In genomic region chr14:72466325-72466724, GRCh38 we compare ENCODE assay signal across 26 cellular contexts.
DNase-seq lines count a peak whose midpoint lies in the region; ATAC-seq, FAIRE-seq and TF ChIP-seq lines count a peak whose summit lies in the region.
"Had no signal": no experiment of that assay in that cellular context is flagged by ENCODE, and none has a peak within 500 bp of the region (broad histone marks: within the 10 kb centered on the region; RNA-seq: fewer than 3 reads in every experiment).

No MANE protein-coding gene starts in this region.

- FAIRE-seq in GM12892 (lab: Jason Lieb, UNC) (peak; percentile 85), GM12878 (lab: Jason Lieb, UNC) (no peak), urothelium cell line (lab: Jason Lieb, UNC) (peak; percentile 94)
- FAIRE-seq: A549, D721Med, GM12891, GM19239 had no signal

- TF ChIP-seq RAD21 in GM12878 (IDR thresholded peaks at IDR 0.05; ENCODE audit: insufficient read depth, low read depth, low read length): no peak

- intact Hi-C loops in GM12878 (cut with micrococcal nuclease; ENCODE audit: unreplicated experiment): no loop called here

- H3K4me1 ChIP-seq in HEK293 (ENCODE audit: control insufficient read depth, insufficient read depth, low read length): no peaks in the 10 kb centered on the region
- no peaks in the 10 kb centered on the region for H3K4me1 ChIP-seq in GM12878 (ENCODE audit: control insufficient read depth, insufficient read depth, low read length)
- H3K4me1 ChIP-seq: A549, BE2C had no signal

- TF ChIP-seq POLR2A in GM12892 (IDR thresholded peaks at IDR 0.05; ENCODE audit: low read depth, low read length) (no peak), GM12878 (IDR thresholded peaks at IDR 0.05; ENCODE audit: low read depth, low read length) (no peak)

- H3K27me3 ChIP-seq in GM12878 (replicated peaks in 1 of 2; ENCODE audit: control insufficient read depth in 2 of 2, insufficient read depth in 2 of 2, low read length in 1 of 2) (no peaks in the 10 kb centered on the region), MG63 (no peaks in the 10 kb centered on the region)
- H3K27me3 ChIP-seq: BE2C; BLaER1 treated with 17β-estradiol and CSF1 and Interleukin-3, amounts not matched to agents 10 nM and 100 nM had no signal

- TF ChIP-seq CTCF in HEK293 (tag by site-specific recombination; IDR thresholded peaks at IDR 0.05) (no peak), GM12878 (IDR thresholded peaks at IDR 0.05 in 2 of 3, conservative IDR thresholded peaks at IDR 0.05 in 1 of 3; ENCODE audit: control insufficient read depth in 2 of 3, extremely low read depth in 1 of 3, insufficient read depth in 1 of 3, low read depth in 3 of 3, low read length in 3 of 3) (no peak)

- CTCF ChIA-PET in HEK293 (lab: Yijun Ruan, JAX) (interaction anchor here (0.6 kb wide), 1 partner anchor 20 kb away, joined by 3 read pairs; no protein-coding TSS in a partner anchor), GM12878 (lab: Yijun Ruan, JAX) (interaction anchor here (1.0 to 1.1 kb wide), 2 partner anchors 9 to 11 kb away, joined by 3 read pairs; no protein-coding TSS in a partner anchor)

- no peaks in the 10 kb centered on the region for H4K20me1 ChIP-seq in GM12878 (ENCODE audit: control insufficient read depth, insufficient read depth)
- H4K20me1 ChIP-seq: BLaER1 treated with 17β-estradiol and CSF1 and Interleukin-3, amounts not matched to agents 10 nM and 100 nM had no signal

- H2AFZ ChIP-seq in GM12878 (ENCODE audit: control insufficient read depth, low read depth, low read length): no peak overlapping the region
- H2AFZ ChIP-seq: GM23338 had no signal

- H3K36me3 ChIP-seq in HEK293 (ENCODE audit: control insufficient read depth in 2 of 2, insufficient read depth in 1 of 2, low read length in 2 of 2) (no peaks in the 10 kb centered on the region), GM12878 (ENCODE audit: control insufficient read depth in 2 of 2, insufficient read depth in 2 of 2, low read length in 1 of 2) (no peaks in the 10 kb centered on the region), MG63 (no peaks in the 10 kb centered on the region)
- H3K36me3 ChIP-seq: BE2C; BLaER1 treated with 17β-estradiol and CSF1 and Interleukin-3, amounts not matched to agents 10 nM and 100 nM had no signal

- H3K79me2 ChIP-seq in GM12878 (ENCODE audit: control insufficient read depth, insufficient read depth, low read length): no peaks in the 10 kb centered on the region

- no peak overlapping the region for H3K9ac ChIP-seq in GM12878 (ENCODE audit: control insufficient read depth, insufficient read depth, low read length)
- H3K9ac ChIP-seq: BLaER1 treated with 17β-estradiol and CSF1 and Interleukin-3, amounts not matched to agents 10 nM and 100 nM had no signal

- SMC1A ChIA-PET in GM12878 (lab: Charles Lee; ENCODE audit: uncharacterized antibody, unreplicated experiment): interaction anchor here (1.7 kb wide), 1 partner anchor 11 kb away, joined by 6 read pairs; no protein-coding TSS in a partner anchor

- DNase-seq in GM12892 (ENCODE audit: insufficient read length) (no peak), GM12878 (ENCODE audit: low read depth, low spot score) (no peak), urothelium cell line (ENCODE audit: low spot score) (no peak), MG63 (no peak)
- DNase-seq: 8988T; ACHN; AML-193; BE2C; CD4-positive, alpha-beta T cell; CD8-positive, alpha-beta memory T cell; DMS 273 treated with DMSO at 0.1 percent for 48 hours; DMS79; EL; GDM1; H7; HCEC 1CT; HFFc6 had no signal

- in situ Hi-C loops in GM12878 (cut with MboI): no loop called here

- H3K27ac ChIP-seq in HEK293 (ENCODE audit: extremely low read depth, low read depth, low read length): no peak overlapping the region
- no peak overlapping the region for H3K27ac ChIP-seq in GM12878 (ENCODE audit: control insufficient read depth, insufficient read depth)
- H3K27ac ChIP-seq: A549; BLaER1 treated with 17β-estradiol and CSF1 and Interleukin-3, amounts not matched to agents 10 nM and 100 nM had no signal

- RAD21 ChIA-PET in GM12878 (lab: Charles Lee; ENCODE audit: unreplicated experiment): interaction anchor here (0.6 kb wide), 1 partner anchor 1490 kb away, joined by 4 read pairs; no protein-coding TSS in a partner anchor

- H3K4me3 ChIP-seq in HEK293 (ENCODE audit: low read depth, low read length) (no peak overlapping the region), GM12878 (no peak overlapping the region), MG63 (no peak overlapping the region)
- H3K4me3 ChIP-seq: A549; BLaER1 treated with 17β-estradiol and CSF1 and Interleukin-3, amounts not matched to agents 10 nM and 100 nM; GM23338 had no signal

- TF ChIP-seq EP300 in GM12878 (IDR thresholded peaks at IDR 0.05; ENCODE audit: borderline replicate concordance in 1 of 2, control insufficient read depth in 1 of 2, low read depth in 2 of 2, low read length in 2 of 2): no peak

- BruUV-seq in GM12878 (replicated peaks; lab: Mats Ljungman, UMichigan): no TSS peak

- POLR2A ChIA-PET in HEK293 (lab: Yijun Ruan, JAX): no interaction called here
- POLR2A ChIA-PET in GM12878 (lab: Charles Lee): interaction anchor here (0.5 kb wide), 1 partner anchor 9 kb away, joined by 6 read pairs; no protein-coding TSS in a partner anchor

- no peaks in the 10 kb centered on the region; the same call in none of the 2 replicates for H3K9me3 ChIP-seq in HEK293 (ENCODE audit: control insufficient read depth, insufficient read depth, low read depth, low read length)
- peaks cover 3% of the 10 kb centered on the region for H3K9me3 ChIP-seq in GM12878 (replicated peaks; ENCODE audit: control insufficient read depth, insufficient read depth, low read length)
- H3K9me3 ChIP-seq in MG63: no peaks in the 10 kb centered on the region
- H3K9me3 ChIP-seq: A549, BE2C had no signal

- no peak overlapping the region for H3K4me2 ChIP-seq in GM12878 (ENCODE audit: control insufficient read depth, insufficient read depth)
- H3K4me2 ChIP-seq: A549; BLaER1 treated with 17β-estradiol and CSF1 and Interleukin-3, amounts not matched to agents 10 nM and 100 nM; GM23338 had no signal

- ATAC-seq in GM12878 (no peak), HG02678 (IDR thresholded peaks at IDR 0.05; ENCODE audit: unreplicated experiment) (no peak), GM21367 (IDR thresholded peaks at IDR 0.05; ENCODE audit: unreplicated experiment) (no peak)
- ATAC-seq: A549, GM23338 had no signal

TF ChIP-seq in HEK293, 187 proteins besides CTCF, POLR2A, EP300 and RAD21:
- TF ChIP-seq ZNF23 (tag by site-specific recombination; IDR thresholded peaks at IDR 0.05; ENCODE audit: borderline replicate concordance): no peak
- TF ChIP-seq ZNF549 (tag by site-specific recombination; IDR thresholded peaks at IDR 0.05): no peak
- TF ChIP-seq KLF9 (tag by site-specific recombination; IDR thresholded peaks at IDR 0.05; ENCODE audit: low read depth): no peak
- peak; percentile 49; the same call in 1 of the 2 replicates for TF ChIP-seq ZNF146 (tag by site-specific recombination; IDR thresholded peaks at IDR 0.05)
- TF ChIP-seq SETDB1 (IDR thresholded peaks at IDR 0.05; ENCODE audit: insufficient read length, low read length): peak; percentile 57

TF ChIP-seq in GM12878, 131 proteins besides CTCF, POLR2A, EP300 and RAD21:
- TF ChIP-seq SMARCA5 (IDR thresholded peaks at IDR 0.05) (peak; percentile 48; the same call in 1 of the 2 replicates), CHD1 (IDR thresholded peaks at IDR 0.05; ENCODE audit: low read depth, low read length) (no peak), ELK1 (IDR thresholded peaks at IDR 0.05; ENCODE audit: low read depth, low read length) (no peak)
